ENCODE assay signal across 8 cellular contexts in the genomic region with DNA sequence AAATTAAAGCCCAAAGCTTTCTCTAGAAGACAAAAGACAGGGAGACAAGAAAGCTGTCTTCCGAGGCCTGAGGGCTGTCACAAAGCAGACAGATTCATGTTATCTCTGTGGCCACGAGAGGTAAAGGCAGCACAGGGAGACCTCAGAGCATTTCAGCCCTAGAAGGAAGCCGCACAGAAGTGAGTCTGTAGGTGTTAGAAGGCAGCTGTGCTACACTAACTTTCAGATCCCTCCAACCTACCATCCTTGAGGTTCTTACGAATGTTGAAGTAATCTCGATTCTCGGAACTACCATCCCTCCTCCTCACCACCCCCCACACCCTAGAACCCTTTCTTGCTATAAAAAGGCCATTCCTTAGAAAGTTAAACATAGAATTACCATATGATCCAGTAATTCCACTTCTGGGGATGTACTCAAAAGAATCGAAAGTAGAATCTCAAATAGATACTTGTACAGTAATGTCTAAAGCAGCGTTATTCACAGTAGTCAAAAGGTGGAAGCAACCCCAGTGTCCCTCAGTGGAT. TPM values are rescaled to one million over a fixed set of nuclear protein-coding genes. Genes with fewer than 3 reads are reported as not detected.
A peak's percentile ranks its signal among the peaks of the same experiment; 100 is the strongest.
DNase-seq lines count a peak whose midpoint lies in the region; ATAC-seq and TF ChIP-seq lines count a peak whose summit lies in the region.

No MANE protein-coding gene starts in this region.

- CTCF ChIA-PET in HEK293T (lab: Yijun Ruan, JAX) = interaction anchor here (1.2 kb wide), 1 partner anchor 84 kb away, joined by 3 read pairs; no protein-coding TSS in a partner anchor

- TF ChIP-seq CTCF in left lung (IDR thresholded peaks at IDR 0.05) (no peak), ascending aorta (IDR thresholded peaks at IDR 0.05) (no peak), gastrocnemius medialis (IDR thresholded peaks at IDR 0.05 in 4 of 5, conservative IDR thresholded peaks at IDR 0.05 in 1 of 5) (no peak)

- intact Hi-C loops in left lung (cut with DNase I) = no loop called here
- intact Hi-C loops in ascending aorta (cut with DNase I) = no loop called here
- intact Hi-C loops in gastrocnemius medialis (cut with DNase I; ENCODE audit: low total_unique reads) = no loop called here

- H3K4me3 ChIP-seq in left lung (no peak overlapping the region), ascending aorta (no peak overlapping the region), gastrocnemius medialis (no peak overlapping the region)

- ATAC-seq in GM18498 (IDR thresholded peaks at IDR 0.05; ENCODE audit: unreplicated experiment) = peak; percentile 82
- peak; percentile 94 for ATAC-seq in T-helper 17 cell
- peak; percentile 12 for ATAC-seq in left lung
- no peak for ATAC-seq in gastrocnemius medialis

- H3K27me3 Mint-ChIP-seq in T-helper 17 cell = no peaks in the 10 kb centered on the region

- TF ChIP-seq POLR2A in gastrocnemius medialis (IDR thresholded peaks at IDR 0.05) = no peak

- peaks cover 14% of the 10 kb centered on the region for H3K4me1 Mint-ChIP-seq in T-helper 17 cell

- no peaks in the 10 kb centered on the region for H3K36me3 ChIP-seq in left lung
- no peaks in the 10 kb centered on the region for H3K36me3 ChIP-seq in ascending aorta
- no peaks in the 10 kb centered on the region for H3K36me3 ChIP-seq in gastrocnemius medialis

- peak overlapping the region; percentile 87 for H3K4me3 Mint-ChIP-seq in T-helper 17 cell

- H3K4me1 ChIP-seq in left lung = peaks cover 0 to 26% of the 10 kb centered on the region in 2 donors
- no peaks in the 10 kb centered on the region for H3K4me1 ChIP-seq in ascending aorta
- H3K4me1 ChIP-seq in gastrocnemius medialis = peaks cover 4 to 7% of the 10 kb centered on the region in 2 donors

- POLR2A ChIA-PET in HEK293T (lab: Yijun Ruan, JAX) = no interaction called here

- no peak for DNase-seq in HEK293T (ENCODE audit: extremely low spot score)
- peak in 1 of 3 donors; percentile 13 for DNase-seq in T-helper 17 cell
- DNase-seq in left lung = no peak
- no peak for DNase-seq in occipital lobe (lab: John Stamatoyannopoulos, UW)
- DNase-seq in ascending aorta (ENCODE audit: low spot score in 2 of 2) = no peak
- no peak for DNase-seq in gastrocnemius medialis
- no peak for DNase-seq in GF-D8 (lab: John Stamatoyannopoulos, UW)

- no peaks in the 10 kb centered on the region for H3K27me3 ChIP-seq in left lung
- H3K27me3 ChIP-seq in ascending aorta = no peaks in the 10 kb centered on the region
- H3K27me3 ChIP-seq in gastrocnemius medialis = no peaks in the 10 kb centered on the region

- in situ Hi-C loops in gastrocnemius medialis (cut with MboI; ENCODE audit: low sequenced_read_pairs in 4 of 4) = no loop called here

- H3K36me3 Mint-ChIP-seq in T-helper 17 cell (ENCODE audit: low read depth) = no peaks in the 10 kb centered on the region

- H3K9me3 ChIP-seq in T-helper 17 cell (ENCODE audit: control insufficient read depth, low read length, poor library complexity, severe bottlenecking) (no peaks in the 10 kb centered on the region), left lung (no peaks in the 10 kb centered on the region), ascending aorta (no peaks in the 10 kb centered on the region), gastrocnemius medialis (no peaks in the 10 kb centered on the region)

- H3K27ac Mint-ChIP-seq in T-helper 17 cell = peak overlapping the region; percentile 94

- H3K27ac ChIP-seq in left lung = peak overlapping the region; percentile 24 to 37
- no peak overlapping the region for H3K27ac ChIP-seq in ascending aorta
- no peak overlapping the region for H3K27ac ChIP-seq in gastrocnemius medialis

TF ChIP-seq in HEK293T, 16 proteins besides CTCF, POLR2A, EP300 and RAD21:
- peak; percentile 32; the same call in 1 of the 2 replicates for TF ChIP-seq ZNF384 (IDR thresholded peaks at IDR 0.05)
- TF ChIP-seq BHLHE40 (IDR thresholded peaks at IDR 0.05; ENCODE audit: borderline replicate concordance) = no peak
- TF ChIP-seq HDGF (IDR thresholded peaks at IDR 0.05; ENCODE audit: borderline replicate concordance) = no peak
- no peak for TF ChIP-seq ARNT (IDR thresholded peaks at IDR 0.05)
- no peak for TF ChIP-seq ELF4 (IDR thresholded peaks at IDR 0.05)
- no peak for TF ChIP-seq TARDBP (IDR thresholded peaks at IDR 0.05)

RNA-seq across cellular contexts. Expression of a gene that starts 21.5 kb away (rescaled TPM):
- total RNA-seq in T-helper 17 cell (10 to 100 TPM; 24.5 to 29.6 TPM), left lung (10 to 100 TPM; 33.4 to 64.9 TPM), occipital lobe (69.7 TPM), ascending aorta (169 TPM), gastrocnemius medialis (10 to 100 TPM in 3 of 4 donors, 1 to 10 TPM in 1; 6.6 to 21.9 (median 10.7) TPM)

Comparison
In these comparisons a context has a peak if more than half of its experiments do, and no peak if none do; other contexts are left out.
1. ATAC-seq: peak in GM18498 (single experiment), T-helper 17 cell (single experiment) and left lung (single experiment); none in gastrocnemius medialis (0 of 2).
2. H3K27ac ChIP-seq: peak in left lung (2 of 2); none in ascending aorta (0 of 2) and gastrocnemius medialis (0 of 4).